In the genomic region with DNA sequence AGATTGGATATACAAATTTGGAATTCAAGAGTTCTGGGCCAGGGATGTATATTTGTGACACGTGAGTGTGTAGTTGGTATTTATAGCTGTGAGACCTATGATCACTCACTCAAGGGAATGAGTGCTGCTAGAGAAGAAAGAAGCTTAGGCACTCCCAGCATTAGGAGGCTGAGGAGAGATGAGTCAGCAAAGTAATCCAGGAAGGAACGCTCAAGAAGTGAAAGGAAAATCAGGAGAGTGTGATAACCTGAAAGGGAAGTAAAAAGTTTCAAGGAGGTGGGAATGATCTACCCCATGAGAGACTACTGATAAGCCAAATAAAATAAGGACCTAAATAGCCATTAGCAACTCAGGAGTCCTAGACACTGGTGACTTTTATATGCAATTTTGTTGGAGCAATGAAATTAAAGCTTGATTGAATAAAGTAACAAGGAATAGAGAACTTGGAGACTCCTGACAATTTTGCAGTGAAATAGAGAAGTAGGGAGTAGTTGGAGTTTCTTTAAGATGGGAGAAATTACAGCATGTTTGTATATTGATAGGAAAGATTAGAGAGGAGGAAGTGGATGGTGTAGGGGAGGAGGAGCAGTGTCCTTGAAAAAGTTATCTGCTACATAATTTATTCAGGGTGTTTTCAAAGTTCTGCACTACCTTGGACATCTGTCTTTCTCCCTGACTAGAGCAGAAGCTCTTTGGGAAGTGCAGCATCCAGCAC, we compare ENCODE assay signal across 14 cellular contexts.
A peak's percentile ranks its signal among the peaks of the same experiment; 100 is the strongest.
DNase-seq lines count a peak whose midpoint lies in the region; ATAC-seq, FAIRE-seq and TF ChIP-seq lines count a peak whose summit lies in the region.
"Had no signal": no experiment of that assay in that cellular context is flagged by ENCODE, and none has a peak within 500 bp of the region (broad histone marks: within the 10 kb centered on the region; RNA-seq: fewer than 3 reads in every experiment).

No MANE protein-coding gene starts in this region.

- no peak overlapping the region for H3K4me3 ChIP-seq in fibroblast of lung (replicated peaks in 1 of 4; ENCODE audit: control extremely low read depth in 1 of 4, insufficient read depth in 1 of 4, low read depth in 3 of 4, low read length in 4 of 4)
- H3K4me3 ChIP-seq in small intestine (ENCODE audit: low read depth in 1 of 2, low read length in 2 of 2): no peak overlapping the region
- no peak overlapping the region for H3K4me3 ChIP-seq in neuronal stem cell (ENCODE audit: low read length in 2 of 2)

- CTCF ChIA-PET in RWPE1 (lab: Yijun Ruan, JAX): interaction anchor here (0.6 to 2.0 kb wide), 2 partner anchors 11 to 940 kb away, joined by 3 to 5 read pairs; no protein-coding TSS in a partner anchor

- no peaks in the 10 kb centered on the region for H3K9me3 Mint-ChIP-seq in activated naive CD8-positive, alpha-beta T cell treated with anti-CD3 and anti-CD28 coated beads, Interleukin-2, amount 50 U/mL, for 24 hours

- peaks cover 18% of the 10 kb centered on the region for H3K79me2 ChIP-seq in fibroblast of lung (ENCODE audit: control insufficient read depth, insufficient read depth, low read length)

- no peaks in the 10 kb centered on the region for H4K20me1 ChIP-seq in fibroblast of lung (ENCODE audit: control insufficient read depth, extremely low read depth, insufficient read depth, low read length)

- no peak overlapping the region for H3K4me2 ChIP-seq in fibroblast of lung (ENCODE audit: extremely low read depth, insufficient read depth, low read length)
- H3K4me2 ChIP-seq in neuronal stem cell (ENCODE audit: insufficient read depth, low read length, poor library complexity, severe bottlenecking): no peak overlapping the region

- TF ChIP-seq CTCF in RWPE1 (conservative IDR thresholded peaks at IDR 0.05; ENCODE audit: low read depth) (no peak), fibroblast of lung (conservative IDR thresholded peaks at IDR 0.05 in 1 of 2, IDR thresholded peaks at IDR 0.05 in 1 of 2; ENCODE audit: low read depth in 1 of 2, low read length in 2 of 2) (no peak)

- H3K23ac ChIP-seq in neuronal stem cell (ENCODE audit: low read depth, low read length, poor library complexity): no peak overlapping the region

- H2AFZ ChIP-seq in fibroblast of lung (ENCODE audit: low read length) (no peak overlapping the region), neuronal stem cell (ENCODE audit: low read length) (no peak overlapping the region)

- no peak overlapping the region for H3K14ac ChIP-seq in neuronal stem cell (ENCODE audit: low read length)

- H3K27me3 ChIP-seq in fibroblast of lung (ENCODE audit: control insufficient read depth, insufficient read depth, low read length) (no peaks in the 10 kb centered on the region), small intestine (ENCODE audit: control insufficient read depth in 2 of 2, insufficient read depth in 2 of 2, low read length in 2 of 2) (no peaks in the 10 kb centered on the region), neuronal stem cell (ENCODE audit: control insufficient read depth in 3 of 3, insufficient read depth in 3 of 3, low read depth in 1 of 3, low read length in 3 of 3) (no peaks in the 10 kb centered on the region)

- H3K27ac ChIP-seq in RWPE1 (no peak overlapping the region), fibroblast of lung (ENCODE audit: insufficient read depth, low read length) (no peak overlapping the region), small intestine (ENCODE audit: low read depth in 1 of 2, low read length in 1 of 2) (no peak overlapping the region), neuronal stem cell (replicated peaks; ENCODE audit: low read length) (no peak overlapping the region)

- no peak overlapping the region for H3K27ac Mint-ChIP-seq in activated naive CD8-positive, alpha-beta T cell treated with anti-CD3 and anti-CD28 coated beads, Interleukin-2, amount 50 U/mL, for 24 hours

- peaks cover 8% of the 10 kb centered on the region for H3K4me1 ChIP-seq in fibroblast of lung (ENCODE audit: control insufficient read depth, extremely low read depth, insufficient read depth, low read length)
- H3K4me1 ChIP-seq in small intestine (ENCODE audit: control insufficient read depth in 2 of 2, insufficient read depth in 1 of 2, low read depth in 1 of 2, low read length in 1 of 2): no peaks in the 10 kb centered on the region
- peaks cover 0 to 1% of the 10 kb centered on the region in 2 donors for H3K4me1 ChIP-seq in neuronal stem cell (ENCODE audit: control insufficient read depth in 2 of 2, insufficient read depth in 1 of 2, low read depth in 1 of 2, low read length in 2 of 2)

- no peak overlapping the region for H3K18ac ChIP-seq in neuronal stem cell (ENCODE audit: low read length)

- no peaks in the 10 kb centered on the region for H3K36me3 ChIP-seq in fibroblast of lung (ENCODE audit: control insufficient read depth, insufficient read depth, low read length)
- no peaks in the 10 kb centered on the region for H3K36me3 ChIP-seq in small intestine (ENCODE audit: control insufficient read depth in 2 of 2, insufficient read depth in 2 of 2, low read length in 2 of 2)
- peaks cover 0 to 38% of the 10 kb centered on the region in 2 donors for H3K36me3 ChIP-seq in neuronal stem cell (replicated peaks in 1 of 2; ENCODE audit: control insufficient read depth in 2 of 2, insufficient read depth in 2 of 2, low read length in 2 of 2)

- no peaks in the 10 kb centered on the region for H3K27me3 Mint-ChIP-seq in activated naive CD8-positive, alpha-beta T cell treated with anti-CD3 and anti-CD28 coated beads, Interleukin-2, amount 50 U/mL, for 24 hours

- POLR2A ChIA-PET in RWPE1 (lab: Yijun Ruan, JAX; ENCODE audit: low non-redundant PET): no interaction called here

- FAIRE-seq in small intestine (lab: Jason Lieb, UNC): no peak

- H3K4me3 Mint-ChIP-seq in activated naive CD8-positive, alpha-beta T cell treated with anti-CD3 and anti-CD28 coated beads, Interleukin-2, amount 50 U/mL, for 24 hours: no peak overlapping the region

- no peak overlapping the region for H2BK5ac ChIP-seq in neuronal stem cell (ENCODE audit: low read length)

- H2AK5ac ChIP-seq in neuronal stem cell (ENCODE audit: low read depth, low read length): no peak overlapping the region

- no peak for ATAC-seq in activated naive CD8-positive, alpha-beta T cell treated with anti-CD3 and anti-CD28 coated beads, Interleukin-2, amount 50 U/mL, for 24 hours
- no peak for ATAC-seq in GM21528 (IDR thresholded peaks at IDR 0.05; ENCODE audit: low FRiP score, unreplicated experiment)

- no peaks in the 10 kb centered on the region for H3K79me1 ChIP-seq in neuronal stem cell (ENCODE audit: low read depth, low read length)

- H4K8ac ChIP-seq in neuronal stem cell (ENCODE audit: low read depth, low read length): no peak overlapping the region

- no peak overlapping the region for H3K4ac ChIP-seq in neuronal stem cell (ENCODE audit: low read length)

- no peak overlapping the region for H2BK12ac ChIP-seq in neuronal stem cell (ENCODE audit: low read length)

- no peak overlapping the region for H4K91ac ChIP-seq in neuronal stem cell (ENCODE audit: low read depth, low read length, poor library complexity)

- H3K9me3 ChIP-seq in fibroblast of lung (ENCODE audit: control insufficient read depth, insufficient read depth, low read depth, low read length) (no peaks in the 10 kb centered on the region), small intestine (ENCODE audit: control insufficient read depth, low read depth) (no peaks in the 10 kb centered on the region), neuronal stem cell (replicated peaks in 1 of 2; ENCODE audit: control insufficient read depth in 2 of 2, insufficient read depth in 1 of 2, low read depth in 1 of 2, low read length in 2 of 2) (no peaks in the 10 kb centered on the region)

- 6 to 46% (median 42%) methylated on average over 2 of the region's 2 CpGs for WGBS in small intestine, 3 donors
- no CpG with 5 or more reads among the region's 2 CpGs for WGBS in neuronal stem cell (ENCODE audit: extremely low coverage in 2 of 2, insufficient read length in 2 of 2, insufficient replicate concordance in 1 of 2), 2 donors

- peaks cover 3% of the 10 kb centered on the region for H3K4me1 Mint-ChIP-seq in activated naive CD8-positive, alpha-beta T cell treated with anti-CD3 and anti-CD28 coated beads, Interleukin-2, amount 50 U/mL, for 24 hours

- H2BK120ac ChIP-seq in neuronal stem cell (ENCODE audit: low read depth, low read length): no peak overlapping the region

- DNase-seq in NCI-H82 (lab: John Stamatoyannopoulos, UW): peak; percentile 58
- no peak for DNase-seq in NCI-H82 treated with DMSO at 0.1 percent for 48 hours (lab: John Stamatoyannopoulos, UW; ENCODE audit: unreplicated experiment)
- DNase-seq in RWPE1 (ENCODE audit: low spot score): peak; percentile 53
- peak; percentile 58 to 77 for DNase-seq in fibroblast of lung (ENCODE audit: low read depth in 2 of 2)
- peak; percentile 87 for DNase-seq in small intestine
- DNase-seq in activated naive CD8-positive, alpha-beta T cell treated with anti-CD3 and anti-CD28 coated beads, Interleukin-2, amount 50 U/mL, for 24 hours: no peak
- DNase-seq in neuronal stem cell (ENCODE audit: low spot score): no peak
- DNase-seq: activated naive CD4-positive, alpha-beta T cell; AML-193; effector memory CD4-positive, alpha-beta T cell; NCI-H2029; SIG-M5; stimulated activated CD4-positive, alpha-beta T cell treated with anti-CD3 and anti-CD28 coated beads, Interleukin-4, amount 100 ng/mL, for 24 hours had no signal

- H3K9ac ChIP-seq in fibroblast of lung (ENCODE audit: insufficient read depth, low read length) (no peak overlapping the region), neuronal stem cell (ENCODE audit: low read depth, low read length, poor library complexity) (no peak overlapping the region)

- H2BK15ac ChIP-seq in neuronal stem cell (ENCODE audit: low read length): no peak overlapping the region

- H3K36me3 Mint-ChIP-seq in activated naive CD8-positive, alpha-beta T cell treated with anti-CD3 and anti-CD28 coated beads, Interleukin-2, amount 50 U/mL, for 24 hours (ENCODE audit: low read depth): no peaks in the 10 kb centered on the region

Comparison
In these comparisons a context has a peak if more than half of its experiments do, and no peak if none do; other contexts are left out.
1. DNase-seq: peak in NCI-H82 (single experiment), RWPE1 (single experiment), fibroblast of lung (2 of 2) and small intestine (single experiment); none in NCI-H82 treated with DMSO at 0.1 percent for 48 hours (single experiment), activated naive CD8-positive, alpha-beta T cell treated with anti-CD3 and anti-CD28 coated beads, Interleukin-2, amount 50 U/mL, for 24 hours (single experiment) and neuronal stem cell (single experiment).